22 cellular contexts compared by ENCODE assay signal in genomic region chr4:24969486-24969885, GRCh38. TPM values are rescaled to one million over a fixed set of nuclear protein-coding genes. Genes with fewer than 3 reads are reported as not detected.
A peak's percentile ranks its signal among the peaks of the same experiment; 100 is the strongest.
DNase-seq lines count a peak whose midpoint lies in the region; TF ChIP-seq lines count a peak whose summit lies in the region.
"Had no signal": no experiment of that assay in that cellular context is flagged by ENCODE, and none has a peak within 500 bp of the region (broad histone marks: within the 10 kb centered on the region; RNA-seq: fewer than 3 reads in every experiment).

No MANE protein-coding gene starts in this region.

- H4K8ac ChIP-seq in neuronal stem cell (ENCODE audit: low read depth, low read length), result no peak overlapping the region

- no peak overlapping the region for H3K18ac ChIP-seq in neuronal stem cell (ENCODE audit: low read length)

- H3K27me3 Mint-ChIP-seq in endodermal cell (ENCODE audit: insufficient read depth), result peaks cover 3% of the 10 kb centered on the region

- H3K79me1 ChIP-seq in neuronal stem cell (ENCODE audit: low read depth, low read length), result no peaks in the 10 kb centered on the region

- no peaks in the 10 kb centered on the region for H4K20me1 ChIP-seq in BLaER1

- H3K4ac ChIP-seq in neuronal stem cell (ENCODE audit: low read length), result no peak overlapping the region

- H3K4me2 ChIP-seq in BLaER1 (no peak overlapping the region), neuronal stem cell (ENCODE audit: insufficient read depth, low read length, poor library complexity, severe bottlenecking) (no peak overlapping the region)
- H3K4me2 ChIP-seq: A549 had no signal

- no peak overlapping the region for H2BK120ac ChIP-seq in neuronal stem cell (ENCODE audit: low read depth, low read length)

- 92 to 93% methylated on average over 6 of the region's 6 CpGs for WGBS in endodermal cell (ENCODE audit: insufficient coverage in 1 of 2, insufficient read length in 1 of 2), 2 experiments
- no CpG with 5 or more reads among the region's 6 CpGs for WGBS in neuronal stem cell (ENCODE audit: extremely low coverage in 2 of 2, insufficient read length in 2 of 2, insufficient replicate concordance in 1 of 2), 2 donors
- 94 to 100% methylated on average over 2 to 6 of the region's 6 CpGs for WGBS in transverse colon (ENCODE audit: low coverage in 1 of 2), 2 donors

- H2BK5ac ChIP-seq in neuronal stem cell (ENCODE audit: low read length), result no peak overlapping the region

- no peak overlapping the region for H3K23ac ChIP-seq in neuronal stem cell (ENCODE audit: low read depth, low read length, poor library complexity)

- H2BK12ac ChIP-seq in neuronal stem cell (ENCODE audit: low read length), result no peak overlapping the region

- H3K9ac ChIP-seq in BLaER1 (no peak overlapping the region), endodermal cell (ENCODE audit: extremely low read depth, low read length, poor library complexity, severe bottlenecking) (no peak overlapping the region), neuronal stem cell (ENCODE audit: low read depth, low read length, poor library complexity) (no peak overlapping the region)
- H3K9ac ChIP-seq: GM23248 had no signal

- in situ Hi-C loops in transverse colon (cut with MboI; ENCODE audit: low pct_ligation_motif_present in 1 of 4, low pct_unique_long_range_greater_than_20kb in 1 of 4, low sequenced_read_pairs in 3 of 4), result no loop called here

- peaks cover 6% of the 10 kb centered on the region for H3K4me1 Mint-ChIP-seq in endodermal cell
- H3K4me1 Mint-ChIP-seq: CD4-positive, alpha-beta memory T cell had no signal

- no peaks in the 10 kb centered on the region for H3K36me3 Mint-ChIP-seq in endodermal cell (ENCODE audit: low read depth)
- H3K36me3 Mint-ChIP-seq: CD4-positive, alpha-beta memory T cell had no signal

- TF ChIP-seq POLR2A in transverse colon (IDR thresholded peaks at IDR 0.05), result no peak

- H3K9me3 ChIP-seq in BLaER1, result peaks cover 71% of the 10 kb centered on the region
- peaks cover 24% of the 10 kb centered on the region for H3K9me3 ChIP-seq in endodermal cell (ENCODE audit: control insufficient read depth, low read length)
- H3K9me3 ChIP-seq in neuronal stem cell (replicated peaks in 1 of 2; ENCODE audit: control insufficient read depth in 2 of 2, insufficient read depth in 1 of 2, low read depth in 1 of 2, low read length in 2 of 2), result peaks cover 16 to 18% of the 10 kb centered on the region in 2 donors
- peaks cover 0 to 5% of the 10 kb centered on the region in 2 donors for H3K9me3 ChIP-seq in transverse colon
- H3K9me3 ChIP-seq: BE2C had no signal

- no peak overlapping the region for H3K27ac Mint-ChIP-seq in endodermal cell
- H3K27ac Mint-ChIP-seq: CD4-positive, alpha-beta memory T cell had no signal

- H3K14ac ChIP-seq in neuronal stem cell (ENCODE audit: low read length), result peak overlapping the region; percentile 15

- TF ChIP-seq CTCF in endodermal cell (conservative IDR thresholded peaks at IDR 0.05), result no peak
- TF ChIP-seq CTCF in transverse colon (IDR thresholded peaks at IDR 0.05), result no peak

- H3K4me3 Mint-ChIP-seq in endodermal cell, result no peak overlapping the region
- H3K4me3 Mint-ChIP-seq: CD4-positive, alpha-beta memory T cell had no signal

- no peak overlapping the region for H2AFZ ChIP-seq in neuronal stem cell (ENCODE audit: low read length)
- H2AFZ ChIP-seq: GM23248 had no signal

- no peak for TF ChIP-seq EP300 in transverse colon (IDR thresholded peaks at IDR 0.05; ENCODE audit: low read depth)

- H4K91ac ChIP-seq in neuronal stem cell (ENCODE audit: low read depth, low read length, poor library complexity), result no peak overlapping the region

- H3K9me3 Mint-ChIP-seq in endodermal cell, result peaks cover 26% of the 10 kb centered on the region

- H3K4me3 ChIP-seq in BLaER1 (peak overlapping the region; percentile 32; the same call in 1 of the 2 replicates), endodermal cell (ENCODE audit: low read length) (no peak overlapping the region), neuronal stem cell (ENCODE audit: low read length in 2 of 2) (no peak overlapping the region), transverse colon (no peak overlapping the region)
- H3K4me3 ChIP-seq: A549, GM12878, GM23248 had no signal

- H3K4me1 ChIP-seq in BLaER1, result peaks cover 47% of the 10 kb centered on the region
- no peaks in the 10 kb centered on the region for H3K4me1 ChIP-seq in endodermal cell (ENCODE audit: control insufficient read depth, insufficient read depth, low read length)
- peaks cover 0 to 2% of the 10 kb centered on the region in 2 donors for H3K4me1 ChIP-seq in neuronal stem cell (ENCODE audit: control insufficient read depth in 2 of 2, insufficient read depth in 1 of 2, low read depth in 1 of 2, low read length in 2 of 2)
- no peaks in the 10 kb centered on the region for H3K4me1 ChIP-seq in transverse colon
- H3K4me1 ChIP-seq: BE2C, Caco-2 had no signal

- DNase-seq in endodermal cell (peak; percentile 14), neuronal stem cell (ENCODE audit: low spot score) (no peak), middle frontal gyrus (ENCODE audit: extremely low spot score, low spot score) (no peak), nucleus accumbens (lab: John Stamatoyannopoulos, UW) (no peak), transverse colon (no peak)
- DNase-seq: 8988T; ACHN; AML-193; BE2C; C1 segment of cervical spinal cord; Caco-2; CD4-positive, alpha-beta memory T cell; DMS153; DMS79; EL; GDM1; GM23248; H7; HCEC 1CT had no signal

- no peak overlapping the region for H2BK15ac ChIP-seq in neuronal stem cell (ENCODE audit: low read length)

- intact Hi-C loops in transverse colon (cut with DNase I; ENCODE audit: low total_unique reads), result no loop called here

- H3K27ac ChIP-seq in BLaER1 (peak overlapping the region; percentile 97), endodermal cell (ENCODE audit: low read depth, low read length) (no peak overlapping the region), neuronal stem cell (replicated peaks; ENCODE audit: low read length) (no peak overlapping the region), transverse colon (no peak overlapping the region)
- H3K27ac ChIP-seq: A549, GM23248 had no signal

- no peaks in the 10 kb centered on the region for H3K27me3 ChIP-seq in BLaER1
- no peaks in the 10 kb centered on the region for H3K27me3 ChIP-seq in endodermal cell (ENCODE audit: control insufficient read depth, insufficient read depth, low read length, poor library complexity, severe bottlenecking)
- no peaks in the 10 kb centered on the region for H3K27me3 ChIP-seq in neuronal stem cell (ENCODE audit: control insufficient read depth in 3 of 3, insufficient read depth in 3 of 3, low read depth in 1 of 3, low read length in 3 of 3)
- H3K27me3 ChIP-seq in transverse colon, result no peaks in the 10 kb centered on the region
- H3K27me3 ChIP-seq: BE2C had no signal

- no peak overlapping the region for H2AK5ac ChIP-seq in neuronal stem cell (ENCODE audit: low read depth, low read length)

- H3K36me3 ChIP-seq in BLaER1 (peaks cover 18% of the 10 kb centered on the region; the same call in 1 of the 2 replicates), endodermal cell (ENCODE audit: control insufficient read depth, insufficient read depth, low read length) (no peaks in the 10 kb centered on the region), neuronal stem cell (replicated peaks in 1 of 2; ENCODE audit: control insufficient read depth in 2 of 2, insufficient read depth in 2 of 2, low read length in 2 of 2) (no peaks in the 10 kb centered on the region), transverse colon (no peaks in the 10 kb centered on the region)
- H3K36me3 ChIP-seq: BE2C had no signal

RNA-seq across cellular contexts. Expression of gene CCDC149, which starts 56.6 kb away (rescaled TPM):
- total RNA-seq in endodermal cell (1 to 10 TPM; 4.9 to 5.5 TPM), transverse colon (1 to 10 TPM; 3.4 to 10.0 (median 7.7) TPM)
- polyA plus RNA-seq in endodermal cell (2013, experiment 1 of 2), result 6.8 TPM
- polyA plus RNA-seq in endodermal cell (2013, experiment 2 of 2), result 5.8 TPM
- 4.0 TPM for polyA plus RNA-seq in neuronal stem cell (2013, experiment 1 of 2)
- 4.0 TPM for polyA plus RNA-seq in neuronal stem cell (2013, experiment 2 of 2)
